ENCODE assay signal across 1 cellular context in genomic region chr2:176160251-176161040, GRCh38.
TF ChIP-seq lines count a peak whose summit lies in the region.

No MANE protein-coding gene starts in this region.

TF ChIP-seq in H1, 55 proteins besides CTCF, POLR2A, EP300 and RAD21:
- TF ChIP-seq SIRT6 (IDR thresholded peaks at IDR 0.05; ENCODE audit: low read length) (no peak), E2F6 (IDR thresholded peaks at IDR 0.05) (no peak), CBX5 (IDR thresholded peaks at IDR 0.05; ENCODE audit: low read depth, low read length) (no peak), GABPA (IDR thresholded peaks at IDR 0.05; ENCODE audit: borderline replicate concordance, insufficient read depth, low read length) (no peak), RNF2 (IDR thresholded peaks at IDR 0.05; ENCODE audit: borderline replicate concordance, low read depth, low read length, missing control alignments, poor library complexity, severe bottlenecking) (no peak), ZNF274 (IDR thresholded peaks at IDR 0.05; ENCODE audit: borderline replicate concordance, extremely low read depth, low read length) (no peak), SUZ12 (IDR thresholded peaks at IDR 0.05; ENCODE audit: low read length) (peak; percentile 78), TCF12 (IDR thresholded peaks at IDR 0.05; ENCODE audit: low read depth, low read length) (no peak), EZH2 (IDR thresholded peaks at IDR 0.05; ENCODE audit: low read depth, low read length, severe bottlenecking) (peak; percentile 97), BCL11A (IDR thresholded peaks at IDR 0.05; ENCODE audit: low read depth in 2 of 2, low read length in 2 of 2) (no peak), CBX8 (IDR thresholded peaks at IDR 0.05; ENCODE audit: borderline replicate concordance, low read depth, low read length) (peak; percentile 33), KDM5A (IDR thresholded peaks at IDR 0.05; ENCODE audit: low read length) (no peak), MAFK (IDR thresholded peaks at IDR 0.05; ENCODE audit: low read depth, low read length) (no peak), ATF3 (IDR thresholded peaks at IDR 0.05; ENCODE audit: insufficient read depth, low read depth, low read length) (no peak), CTBP2 (IDR thresholded peaks at IDR 0.05; ENCODE audit: borderline replicate concordance, insufficient read depth, insufficient read length, low read length) (no peak), ASH2L (IDR thresholded peaks at IDR 0.05; ENCODE audit: low read length) (no peak), USF2 (IDR thresholded peaks at IDR 0.05; ENCODE audit: low read length) (peak; percentile 50; the same call in 1 of the 2 replicates), POLR2AphosphoS5 (IDR thresholded peaks at IDR 0.05; ENCODE audit: low read depth, low read length) (no peak), TEAD4 (IDR thresholded peaks at IDR 0.05; ENCODE audit: low read depth, low read length) (no peak), EGR1 (IDR thresholded peaks at IDR 0.05; ENCODE audit: borderline replicate concordance, low read depth, low read length) (no peak)
